9 cellular contexts compared by ENCODE assay signal in genomic region chr15:43046484-43046883, GRCh38.
"Had no signal": no experiment of that assay in that cellular context is flagged by ENCODE, and none has a peak within 500 bp of the region (broad histone marks: within the 10 kb centered on the region; RNA-seq: fewer than 3 reads in every experiment).

No MANE protein-coding gene starts in this region.

- H3K27ac Mint-ChIP-seq: GM23338, HFFc6, IgD-negative memory B cell had no signal

- H3K4me2 ChIP-seq: GM23338 had no signal

- H3K9me3 Mint-ChIP-seq: GM23338, H9, HFFc6 had no signal

- DNase-seq: H9, HCEC 1CT, HFFc6, KBM-7 had no signal

- H3K27me3 Mint-ChIP-seq: IgD-negative memory B cell had no signal

- H2AFZ ChIP-seq: GM23338 had no signal

- H3K27ac ChIP-seq: HL-60 had no signal

- ATAC-seq: GM23338 had no signal

- H3K4me3 ChIP-seq: GM23338 had no signal

- FAIRE-seq: H1, H54 had no signal

- H3K4me3 Mint-ChIP-seq: GM23338, H9, HFFc6, IgD-negative memory B cell had no signal

- H3K4me1 Mint-ChIP-seq: GM23338, H9, IgD-negative memory B cell had no signal
